ENCODE assay signal across 34 cellular contexts in genomic region chr12:20832911-20833310, GRCh38. TPM values are rescaled to one million over a fixed set of nuclear protein-coding genes. Genes with fewer than 3 reads are reported as not detected.
"Had no signal": no experiment of that assay in that cellular context is flagged by ENCODE, and none has a peak within 500 bp of the region (broad histone marks: within the 10 kb centered on the region; RNA-seq: fewer than 3 reads in every experiment).

No MANE protein-coding gene starts in this region.

- H3K27ac ChIP-seq: brain microvascular endothelial cell, gastroesophageal sphincter, neural progenitor cell, skin epidermis, tibial artery, upper lobe of right lung, VCaP had no signal

- H3K9ac ChIP-seq: neural progenitor cell had no signal

- H2AFZ ChIP-seq: neural progenitor cell had no signal

- H3K27me3 ChIP-seq: brain microvascular endothelial cell, gastroesophageal sphincter, neural progenitor cell, right lobe of liver, tibial artery, upper lobe of right lung had no signal

- H3K4me1 ChIP-seq: gastroesophageal sphincter, neural progenitor cell, tibial artery, upper lobe of right lung had no signal

- H3K4me2 ChIP-seq: neural progenitor cell had no signal

- H3K4me3 ChIP-seq: gastroesophageal sphincter, neural progenitor cell, right lobe of liver, skin epidermis, tibial artery, upper lobe of right lung had no signal

- ATAC-seq: effector memory CD8-positive, alpha-beta T cell; gastroesophageal sphincter; left cardiac atrium; natural killer cell; stimulated activated effector memory CD8-positive, alpha-beta T cell treated with anti-CD3 and anti-CD28 coated beads, Interleukin-12 subunit alpha, Interleukin-12 subunit beta, amount 100 ng/mL, for 72 hours; stimulated activated naive CD8-positive, alpha-beta T cell treated with anti-CD3 and anti-CD28 coated beads, Interleukin-15, amount 100 ng/mL, for 72 hours; upper lobe of right lung had no signal

- H3K36me3 ChIP-seq: brain microvascular endothelial cell, gastroesophageal sphincter, neural progenitor cell, right lobe of liver, tibial artery, upper lobe of right lung had no signal

- DNase-seq: activated CD4-positive, alpha-beta T cell treated with anti-CD3 and anti-CD28 coated beads for 48 hours; activated CD4-positive, alpha-beta T cell treated with anti-CD3 and anti-CD28 coated beads, Interleukin-2, amount 50 U/mL, for 48 hours; activated CD8-positive, alpha-beta memory T cell treated with anti-CD3 and anti-CD28 coated beads for 24 hours; activated effector memory CD4-positive, alpha-beta T cell treated with Interleukin-2 at 50 U/mL for 16 hours; activated naive CD4-positive, alpha-beta T cell treated with Interleukin-2 at 50 U/mL for 16 hours; anterior cingulate cortex; brain microvascular endothelial cell; caudate nucleus; cortex of kidney; effector memory CD8-positive, alpha-beta T cell; erythroblast; head of caudate nucleus; hippocampal formation; left cardiac atrium; mesenchymal stem cell; natural killer cell; right lobe of liver; stimulated activated CD4-positive, alpha-beta T cell treated with anti-CD3 and anti-CD28 coated beads, Interleukin-12 subunit alpha, Interleukin-12 subunit beta, amount 100 ng/mL, for 4 hours; stimulated activated CD4-positive, alpha-beta T cell treated with anti-CD3 and anti-CD28 coated beads, Interleukin-4, amount 100 ng/mL, for 24 hours; stimulated activated naive CD8-positive, alpha-beta T cell treated with anti-CD3 and anti-CD28 coated beads, Interleukin-15, amount 100 ng/mL, for 72 hours; substantia nigra; SW 1271; T-helper 9 cell; tibial artery; upper lobe of right lung had no signal

- H3K9me3 ChIP-seq: gastroesophageal sphincter, right lobe of liver, upper lobe of right lung had no signal

RNA-seq across cellular contexts. Expression of gene SLCO1B3, which starts 22.4 kb away (rescaled TPM):
- total RNA-seq: chondrocyte, left cardiac atrium, natural killer cell, posterior vena cava, renal cortical epithelial cell, upper lobe of right lung had no signal
- polyA plus RNA-seq: keratinocyte had no signal
